Comparison of ENCODE assay signal across 23 cellular contexts in genomic region chr7:128265906-128266300, GRCh38. TPM values are rescaled to one million over a fixed set of nuclear protein-coding genes. Genes with fewer than 3 reads are reported as not detected.
DNase-seq lines count a peak whose midpoint lies in the region; ATAC-seq, FAIRE-seq and TF ChIP-seq lines count a peak whose summit lies in the region.
"Had no signal": no experiment of that assay in that cellular context is flagged by ENCODE, and none has a peak within 500 bp of the region (broad histone marks: within the 10 kb centered on the region; RNA-seq: fewer than 3 reads in every experiment).

No MANE protein-coding gene starts in this region.

- no peak overlapping the region for H2AFZ ChIP-seq in PC-3 (ENCODE audit: low read length)
- no peak overlapping the region for H2AFZ ChIP-seq in H1 (ENCODE audit: low read length)

- H4K5ac ChIP-seq in H1 (ENCODE audit: insufficient read length, low read depth, low read length): no peak overlapping the region

- no peak overlapping the region for H4K8ac ChIP-seq in H1 (ENCODE audit: extremely low read depth, insufficient read depth, low read length)

- H2BK20ac ChIP-seq in H1 (ENCODE audit: low read length): peak overlapping the region; percentile 61; the same call in 1 of the 2 replicates

- DNase-seq in A673 (ENCODE audit: low spot score) (no peak), PC-3 (no peak), H1 (ENCODE audit: low read depth in 1 of 2, low spot score in 2 of 2) (no peak), mucosa of descending colon (no peak), globus pallidus (ENCODE audit: low spot score) (no peak), HPDE6-E6E7 (ENCODE audit: extremely low spot score) (no peak), NCI-H1417 treated with DMSO at 0.1 percent for 48 hours (lab: John Stamatoyannopoulos, UW) (no peak)
- DNase-seq: AML-193; CD4-positive, alpha-beta T cell; DMS79 treated with DMSO at 0.1 percent for 48 hours; GM23248; NCI-H1105 treated with DMSO at 0.1 percent for 48 hours; NCI-H2081; NCI-H226; NCI-H526 had no signal

- no peak overlapping the region; the same call in 1 of the 2 replicates for H2AK5ac ChIP-seq in H1 (ENCODE audit: low read depth, low read length)

- no peak for TF ChIP-seq RAD21 in H1 (IDR thresholded peaks at IDR 0.05 in 1 of 2, conservative IDR thresholded peaks at IDR 0.05 in 1 of 2; ENCODE audit: low read depth in 2 of 2, low read length in 2 of 2)

- H4K20me1 ChIP-seq in PC-3 (ENCODE audit: low read length) (no peaks in the 10 kb centered on the region), H1 (replicated peaks in 1 of 2; ENCODE audit: control insufficient read depth in 1 of 2, insufficient read depth in 2 of 2, low read length in 2 of 2) (no peaks in the 10 kb centered on the region)

- no peak overlapping the region for H3K9ac ChIP-seq in PC-3 (ENCODE audit: low read length)
- H3K9ac ChIP-seq in H1 (replicated peaks in 1 of 4; ENCODE audit: extremely low read depth in 1 of 4, low read depth in 3 of 4, low read length in 3 of 4): no peak overlapping the region
- H3K9ac ChIP-seq: GM23248, KMS-11 had no signal

- H3K56ac ChIP-seq in H1 (replicated peaks; ENCODE audit: insufficient read length, low read depth, low read length): no peak overlapping the region

- H3K23me2 ChIP-seq in H1 (ENCODE audit: low read depth, low read length): no peaks in the 10 kb centered on the region; the same call in 1 of the 2 replicates

- H3K9me3 ChIP-seq in A673 (ENCODE audit: low read depth, low read length, poor library complexity, severe bottlenecking) (no peaks in the 10 kb centered on the region), PC-3 (ENCODE audit: low read length) (no peaks in the 10 kb centered on the region), H1 (ENCODE audit: insufficient read depth in 2 of 2, low read depth in 1 of 2, low read length in 1 of 2) (no peaks in the 10 kb centered on the region), mucosa of descending colon (no peaks in the 10 kb centered on the region)

- H2BK12ac ChIP-seq in H1 (ENCODE audit: low read depth, low read length): peak overlapping the region; percentile 80; the same call in 1 of the 2 replicates

- TF ChIP-seq EP300 in H1 (IDR thresholded peaks at IDR 0.05; ENCODE audit: borderline replicate concordance in 1 of 2, low read depth in 2 of 2, low read length in 2 of 2): no peak

- H2BK15ac ChIP-seq in H1 (ENCODE audit: low read length): no peak overlapping the region; the same call in 1 of the 2 replicates

- POLR2A ChIA-PET in A673 (lab: Charles Lee; ENCODE audit: low non-redundant PET) (no interaction called here), PC-3 (lab: Charles Lee; ENCODE audit: unreplicated experiment) (no interaction called here), H1 (lab: Charles Lee; ENCODE audit: partially characterized antibody) (interaction anchor here (1.5 to 2.6 kb wide), 2 partner anchors 11 to 22 kb away, joined by 7 to 23 read pairs; no protein-coding TSS in a partner anchor)

- H3K18ac ChIP-seq in H1 (ENCODE audit: extremely low read depth, low read length): peak overlapping the region; percentile 76

- peak overlapping the region; percentile 94 for H3K27ac ChIP-seq in A673 (ENCODE audit: low read depth, low read length, poor library complexity, severe bottlenecking)
- no peak overlapping the region for H3K27ac ChIP-seq in PC-3 (ENCODE audit: low read length)
- H3K27ac ChIP-seq in H1 (ENCODE audit: low read depth, low read length): no peak overlapping the region
- H3K27ac ChIP-seq: KMS-11 had no signal

- no peaks in the 10 kb centered on the region; the same call in 1 of the 2 replicates for H3K79me1 ChIP-seq in H1 (ENCODE audit: low read depth, low read length)

- no peaks in the 10 kb centered on the region for H3K36me3 ChIP-seq in A673 (ENCODE audit: insufficient read depth, low read length, poor library complexity, severe bottlenecking)
- no peaks in the 10 kb centered on the region for H3K36me3 ChIP-seq in PC-3 (ENCODE audit: low read depth, low read length)
- H3K36me3 ChIP-seq in H1 (ENCODE audit: control insufficient read depth in 2 of 4, insufficient read depth in 4 of 4, low read length in 3 of 4): no peaks in the 10 kb centered on the region
- H3K36me3 ChIP-seq in mucosa of descending colon (ENCODE audit: low read depth): no peaks in the 10 kb centered on the region

- no peak overlapping the region for H3K4me3 ChIP-seq in A673 (ENCODE audit: low read depth, low read length, poor library complexity, severe bottlenecking)
- H3K4me3 ChIP-seq in PC-3 (ENCODE audit: low read length): no peak overlapping the region
- no peak overlapping the region for H3K4me3 ChIP-seq in H1 (ENCODE audit: extremely low read depth in 1 of 4, insufficient read depth in 2 of 4, low read depth in 3 of 4, low read length in 4 of 4)
- H3K4me3 ChIP-seq in mucosa of descending colon: no peak overlapping the region

- H3K27me3 ChIP-seq in A673 (replicated peaks; ENCODE audit: insufficient read depth, low read depth, low read length, poor library complexity): no peaks in the 10 kb centered on the region
- no peaks in the 10 kb centered on the region for H3K27me3 ChIP-seq in PC-3 (ENCODE audit: low read length)
- peaks cover 0 to 3% (median 1%) of the 10 kb centered on the region in 4 experiments; a peak in 2 of 7 replicates for H3K27me3 ChIP-seq in H1 (replicated peaks in 1 of 4; ENCODE audit: control insufficient read depth in 3 of 4, extremely low read depth in 1 of 4, insufficient read depth in 3 of 4, low read length in 3 of 4)

- TF ChIP-seq CTCF in A673 (conservative IDR thresholded peaks at IDR 0.05; ENCODE audit: low read depth, low read length) (no peak), PC-3 (conservative IDR thresholded peaks at IDR 0.05; ENCODE audit: low read depth, low read length) (no peak), H1 (IDR thresholded peaks at IDR 0.05; ENCODE audit: control extremely low read depth in 1 of 3, insufficient read depth in 1 of 3, low read depth in 1 of 3, low read length in 3 of 3) (no peak), mucosa of descending colon (IDR thresholded peaks at IDR 0.05) (no peak)

- no peak overlapping the region for H3K14ac ChIP-seq in H1 (ENCODE audit: insufficient read length)

- H3K9me2 ChIP-seq in PC-3 (replicated peaks; ENCODE audit: low read length): no peaks in the 10 kb centered on the region

- no peaks in the 10 kb centered on the region for H3F3A ChIP-seq in PC-3 (ENCODE audit: low read length, unreplicated experiment)

- peak; percentile 40; the same call in 1 of the 2 replicates for ATAC-seq in PC-3
- peak; percentile 36 for ATAC-seq in mucosa of descending colon
- no peak for ATAC-seq in GM21515 (IDR thresholded peaks at IDR 0.05; ENCODE audit: unreplicated experiment)

- BruUV-seq in A673 (replicated peaks; lab: Mats Ljungman, UMichigan) (no TSS peak), PC-3 (replicated peaks; lab: Mats Ljungman, UMichigan) (no TSS peak)

- WGBS in H1 (ENCODE audit: extremely low coverage in 1 of 2, insufficient coverage in 1 of 2, insufficient read length in 1 of 2, insufficient replicate concordance in 2 of 2, low coverage in 1 of 2, low lambda C conversion rate in 2 of 2, missing lambda C conversion rate in 1 of 2), 2 experiments: 68% methylated on average over 5 of the region's 5 CpGs; no CpG with 5 or more reads in 1 of the 2 experiments

- H3K79me2 ChIP-seq in PC-3 (ENCODE audit: low read length): no peaks in the 10 kb centered on the region
- no peaks in the 10 kb centered on the region for H3K79me2 ChIP-seq in H1 (ENCODE audit: control insufficient read depth in 1 of 2, insufficient read depth in 2 of 2, low read length in 2 of 2)

- H2BK5ac ChIP-seq in H1 (ENCODE audit: low read depth, low read length): no peak overlapping the region

- peak overlapping the region; percentile 3 for H3K4ac ChIP-seq in H1 (replicated peaks; ENCODE audit: insufficient read length, low read depth, low read length)

- H3K4me2 ChIP-seq in PC-3 (ENCODE audit: low read length): no peak overlapping the region
- H3K4me2 ChIP-seq in H1 (ENCODE audit: insufficient read depth in 1 of 2, low read depth in 2 of 2, low read length in 2 of 2): no peak overlapping the region
- H3K4me2 ChIP-seq: KMS-11 had no signal

- H3K4me1 ChIP-seq in A673 (ENCODE audit: insufficient read depth, low read length, poor library complexity, severe bottlenecking) (peaks cover 37% of the 10 kb centered on the region), PC-3 (ENCODE audit: insufficient read depth, low read length) (no peaks in the 10 kb centered on the region), H1 (replicated peaks in 1 of 4; ENCODE audit: control insufficient read depth in 3 of 4, insufficient read depth in 4 of 4, low read length in 3 of 4) (peaks cover 4 to 24% (median 18%) of the 10 kb centered on the region in 4 experiments), mucosa of descending colon (ENCODE audit: low read depth) (peaks cover 7% of the 10 kb centered on the region)

- peak overlapping the region; percentile 66 for H4K91ac ChIP-seq in H1 (replicated peaks; ENCODE audit: insufficient read length, low read length)

- no peak overlapping the region for H3K23ac ChIP-seq in H1 (ENCODE audit: insufficient read length)

- no peak for TF ChIP-seq POLR2A in H1 (IDR thresholded peaks at IDR 0.05; ENCODE audit: control extremely low read depth in 1 of 2, low read depth in 2 of 2, low read length in 2 of 2)

- intact Hi-C loops in A673 (cut with micrococcal nuclease; ENCODE audit: unreplicated experiment): no loop called here
- intact Hi-C loops in PC-3 (cut with micrococcal nuclease): no loop called here
- intact Hi-C loops in mucosa of descending colon (cut with DNase I, micrococcal nuclease): no loop called here

- peak overlapping the region; percentile 44 for H2BK120ac ChIP-seq in H1 (replicated peaks; ENCODE audit: low read depth, low read length)

- CTCF ChIA-PET in A673 (lab: Charles Lee): no interaction called here
- CTCF ChIA-PET in PC-3 (lab: Charles Lee): no interaction called here
- CTCF ChIA-PET in H1 (lab: Charles Lee; ENCODE audit: partially characterized antibody): interaction anchor here (0.9 to 1.3 kb wide), 3 partner anchors 56 to 115 kb away, joined by 3 to 4 read pairs (median 3); no protein-coding TSS in a partner anchor

- FAIRE-seq in H1 (lab: Jason Lieb, UNC): no peak
- FAIRE-seq: G401.6, GM12891, GM19239 had no signal

TF ChIP-seq in H1, 55 proteins besides CTCF, POLR2A, EP300 and RAD21 (continues in another document):
- no peak for TF ChIP-seq EZH2 (IDR thresholded peaks at IDR 0.05; ENCODE audit: low read depth, low read length, severe bottlenecking)

RNA-seq across cellular contexts. Expression of gene LEP, which starts 24.8 kb away (rescaled TPM):
- total RNA-seq in A673 (2021) (not detected in 2 replicates), PC-3 (2014; rRNA removed) (not detected in 2 replicates), mucosa of descending colon (under 1 TPM in 2 of 3 donors, not detected in 1; 0.09 to 0.22 TPM)
- total RNA-seq in H1 (2021; fragmentation: NEBNext Ultra II Directional; extraction: Animal tissue kit (Norgen Biotek cat#: 25700)): not detected in 2 replicates
- not detected in 2 replicates for polyA plus RNA-seq in H1 (2011; rRNA removed)
- not detected for polyA plus RNA-seq in H1 (2011; cell fraction: cytosol; rRNA removed)
- not detected for polyA plus RNA-seq in H1 (2011; cell fraction: nucleus; rRNA removed)
- not detected in 4 replicates for polyA plus RNA-seq in H1 (2012, experiment 1 of 2)
- not detected for polyA plus RNA-seq in H1 (2012, experiment 2 of 2)
- not detected for polyA plus RNA-seq in H1 (2013, experiment 1 of 2)
- polyA plus RNA-seq in H1 (2013, experiment 2 of 2): not detected
- polyA minus RNA-seq in H1 (2011; rRNA and poly(A)+ RNA removed): not detected in 2 replicates
- polyA minus RNA-seq in H1 (2011; cell fraction: cytosol; rRNA and poly(A)+ RNA removed): not detected
- polyA minus RNA-seq in H1 (2011; cell fraction: nucleus; rRNA and poly(A)+ RNA removed): not detected
- total RNA-seq: CD4-positive, alpha-beta T cell; MCF 10A; OCI-LY7; SK-MEL-5 had no signal
